ENCODE assay signal across 10 cellular contexts in the genomic region with DNA sequence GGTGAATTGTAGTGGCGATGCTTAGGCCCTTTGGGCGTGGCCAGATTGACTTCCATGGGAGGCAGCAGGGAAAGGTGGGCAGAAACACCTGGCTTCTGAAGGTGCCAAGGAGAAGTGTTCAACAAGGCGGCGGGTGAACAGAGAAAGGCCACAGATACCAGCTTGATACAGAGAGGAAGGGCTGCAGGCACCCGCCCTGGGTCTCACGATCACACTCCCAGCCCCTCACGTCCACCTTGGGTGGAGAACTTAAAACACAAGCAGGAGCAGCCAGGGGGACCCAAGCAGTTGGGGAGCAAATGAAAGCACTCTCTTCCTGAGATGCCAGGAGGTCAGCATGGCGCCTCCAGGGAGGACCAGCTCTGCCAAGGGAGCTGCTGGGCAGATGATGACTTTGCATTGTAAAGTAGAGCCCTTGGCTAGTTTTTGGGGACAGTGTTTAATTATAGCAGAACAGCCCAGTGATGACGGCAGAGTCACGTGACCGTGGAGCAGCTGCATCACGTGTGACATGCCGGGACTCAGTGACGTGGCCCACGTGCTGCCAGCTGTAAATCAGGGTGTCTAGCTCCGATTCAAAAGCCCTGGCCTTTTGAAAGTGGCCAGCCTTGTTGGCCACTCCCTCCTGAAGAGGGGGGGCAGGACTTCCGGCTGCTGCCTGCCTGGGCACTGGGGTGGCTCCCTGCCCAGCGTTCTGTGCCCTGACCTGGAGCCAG. TPM values are rescaled to one million over a fixed set of nuclear protein-coding genes. Genes with fewer than 3 reads are reported as not detected.
A peak's percentile ranks its signal among the peaks of the same experiment; 100 is the strongest.
DNase-seq lines count a peak whose midpoint lies in the region; ATAC-seq, FAIRE-seq and TF ChIP-seq lines count a peak whose summit lies in the region.
"Had no signal": no experiment of that assay in that cellular context is flagged by ENCODE, and none has a peak within 500 bp of the region (broad histone marks: within the 10 kb centered on the region; RNA-seq: fewer than 3 reads in every experiment).

No MANE protein-coding gene starts in this region.

- ATAC-seq in natural killer cell = peak in 2 of 3 donors; percentile 26 to 49
- no peak for ATAC-seq in HG03565 (IDR thresholded peaks at IDR 0.05; ENCODE audit: unreplicated experiment)

- FAIRE-seq in frontal cortex (lab: Jason Lieb, UNC) = no peak

- in situ Hi-C loops in HAP-1 (cut with MboI; ENCODE audit: low sequenced_read_pairs) = no loop called here

- H3K36me3 Mint-ChIP-seq in natural killer cell = no peaks in the 10 kb centered on the region

- no peaks in the 10 kb centered on the region for H3K9me3 Mint-ChIP-seq in natural killer cell
- H3K9me3 Mint-ChIP-seq: CD4-positive, CD25-positive, alpha-beta regulatory T cell had no signal

- TF ChIP-seq CTCF in natural killer cell (IDR thresholded peaks at IDR 0.05) = no peak

- H3K4me1 ChIP-seq in HAP-1 = no peaks in the 10 kb centered on the region

- no peaks in the 10 kb centered on the region for H3K36me3 ChIP-seq in HAP-1 (replicated peaks)

- no peak overlapping the region for H3K4me3 ChIP-seq in HAP-1

- no peaks in the 10 kb centered on the region for H3K9me3 ChIP-seq in HAP-1

- no peaks in the 10 kb centered on the region for H3K27me3 Mint-ChIP-seq in natural killer cell (ENCODE audit: low read depth in 2 of 2)
- H3K27me3 Mint-ChIP-seq: CD4-positive, CD25-positive, alpha-beta regulatory T cell had no signal

- no peak overlapping the region for H3K4me3 Mint-ChIP-seq in natural killer cell

- peaks cover 7 to 8% of the 10 kb centered on the region in 2 donors for H3K4me1 Mint-ChIP-seq in natural killer cell

- DNase-seq in Ammon's horn (ENCODE audit: low spot score) (peak; percentile 84), NCI-H2196 treated with DMSO at 0.1 percent for 48 hours (lab: John Stamatoyannopoulos, UW; ENCODE audit: unreplicated experiment) (peak; percentile 94), frontal cortex (ENCODE audit: low spot score in 2 of 2) (peak; percentile 72 to 88), natural killer cell (no peak), NCI-H2107 (lab: John Stamatoyannopoulos, UW) (no peak), HAP-1 (ENCODE audit: low spot score in 2 of 2) (no peak), NCI-H82 treated with DMSO at 0.1 percent for 48 hours (lab: John Stamatoyannopoulos, UW; ENCODE audit: unreplicated experiment) (no peak)
- DNase-seq: activated CD8-positive, alpha-beta memory T cell treated with anti-CD3 and anti-CD28 coated beads, Interleukin-2, amount 50 U/mL, for 4 hours; CD4-positive, CD25-positive, alpha-beta regulatory T cell had no signal

- H3K27ac Mint-ChIP-seq in natural killer cell = no peak overlapping the region

- no peaks in the 10 kb centered on the region for H3K27me3 ChIP-seq in HAP-1 (ENCODE audit: low read depth)

- intact Hi-C loops in natural killer cell (cut with micrococcal nuclease) = no loop called here

RNA-seq across cellular contexts. Expression of a gene that starts 19.0 kb away (rescaled TPM):
- 32.2 TPM for total RNA-seq in frontal cortex
- 10 to 100 TPM; 24.8 to 25.8 (median 25.3) TPM for total RNA-seq in natural killer cell

RNA-seq across cellular contexts. Expression of a gene that starts 36.6 kb away (rescaled TPM):
- total RNA-seq in frontal cortex (0.41 TPM), natural killer cell (under 1 TPM in 1 of 3 donors, not detected in 2; 0.16 TPM)

Comparison
In these comparisons a context has a peak if more than half of its experiments do, and no peak if none do; other contexts are left out.
1. DNase-seq: peak in Ammon's horn (single experiment), NCI-H2196 treated with DMSO at 0.1 percent for 48 hours (single experiment) and frontal cortex (2 of 2); none in natural killer cell (single experiment), NCI-H2107 (single experiment), HAP-1 (0 of 2) and NCI-H82 treated with DMSO at 0.1 percent for 48 hours (single experiment).